9 cellular contexts compared by ENCODE assay signal in the genomic region with DNA sequence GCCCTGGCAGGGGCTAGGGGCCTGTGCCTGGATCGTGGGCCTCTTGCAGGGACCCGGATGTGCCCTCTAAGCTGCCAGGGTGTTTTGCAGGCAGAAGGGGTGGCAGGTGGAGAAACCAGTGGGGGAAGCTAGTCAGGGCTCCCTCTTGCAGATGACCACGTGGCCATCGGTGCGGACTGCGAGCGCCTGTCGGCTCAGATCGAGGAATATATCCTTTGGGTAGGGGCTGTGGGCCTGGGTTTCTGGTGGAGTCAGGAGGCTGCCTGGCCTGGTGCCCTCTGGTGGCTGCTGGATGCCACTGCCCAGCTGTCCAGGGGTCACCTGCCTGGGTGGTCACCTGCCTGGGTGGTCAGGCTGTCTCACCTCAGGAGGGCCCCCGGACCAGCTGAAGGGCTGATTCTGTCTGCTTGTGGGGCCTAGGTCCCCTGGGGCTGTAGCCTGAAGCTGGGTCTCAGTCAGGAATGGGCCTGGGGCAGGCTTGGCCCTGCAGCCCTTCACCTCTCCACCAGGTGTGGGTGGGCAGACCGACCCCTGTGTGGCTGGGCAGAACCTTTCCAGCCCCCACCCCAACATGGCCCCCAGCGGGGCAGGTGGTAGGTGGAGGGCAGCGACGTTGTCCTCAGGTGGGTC. TPM values are rescaled to one million over a fixed set of nuclear protein-coding genes. Genes with fewer than 3 reads are reported as not detected.
DNase-seq lines count a peak whose midpoint lies in the region; FAIRE-seq and TF ChIP-seq lines count a peak whose summit lies in the region.
"Had no signal": no experiment of that assay in that cellular context is flagged by ENCODE, and none has a peak within 500 bp of the region (broad histone marks: within the 10 kb centered on the region; RNA-seq: fewer than 3 reads in every experiment).

No MANE protein-coding gene starts in this region.

- H3K4me1 ChIP-seq in hepatocyte (ENCODE audit: insufficient read depth) = no peaks in the 10 kb centered on the region
- H3K4me1 ChIP-seq: HAP-1 had no signal

- H3K4me2 ChIP-seq in hepatocyte = no peak overlapping the region

- no peaks in the 10 kb centered on the region for H3K79me2 ChIP-seq in hepatocyte

- in situ Hi-C loops in ACHN (cut with HindIII; ENCODE audit: low pct_ligation_motif_present, low pct_unique_long_range_greater_than_20kb, low sequenced_read_pairs) (no loop called here), G401 (cut with HindIII; ENCODE audit: low sequenced_read_pairs) (no loop called here)

- peak; percentile 78 for TF ChIP-seq CTCF in GM12865 (IDR thresholded peaks at IDR 0.05; ENCODE audit: insufficient read depth, low read depth, low read length, missing control alignments)
- TF ChIP-seq CTCF in hepatocyte (IDR thresholded peaks at IDR 0.05; ENCODE audit: poor library complexity) = peak; percentile 68

- DNase-seq in ACHN (peak; percentile 33), GM12865 (ENCODE audit: low read depth) (no peak), UCSD-AML1 (lab: John Stamatoyannopoulos, UW; ENCODE audit: unreplicated experiment) (peak; percentile 42), hepatocyte (ENCODE audit: low spot score) (no peak), frontal cortex (ENCODE audit: low spot score in 2 of 2) (no peak), G401 (ENCODE audit: low spot score) (no peak), ureter (ENCODE audit: low spot score) (no peak)
- no peak for DNase-seq in activated CD4-positive, CD25-positive, alpha-beta regulatory T cell treated with anti-CD3 and anti-CD28 coated beads, Interleukin-2, amount 50 U/mL, for 72 hours

- H3K36me3 ChIP-seq in hepatocyte (replicated peaks; ENCODE audit: insufficient read depth, low read depth) = no peaks in the 10 kb centered on the region

- H3K9me3 ChIP-seq in hepatocyte (ENCODE audit: low read depth) = no peaks in the 10 kb centered on the region
- H3K9me3 ChIP-seq: HAP-1 had no signal

- H3K27me3 ChIP-seq in hepatocyte = no peaks in the 10 kb centered on the region

- no peak overlapping the region for H2AFZ ChIP-seq in hepatocyte

- H3K4me3 ChIP-seq in GM12865 (ENCODE audit: low read depth, low read length) (no peak overlapping the region), hepatocyte (no peak overlapping the region)
- H3K4me3 ChIP-seq: HAP-1 had no signal

- H3K9me2 ChIP-seq in hepatocyte (replicated peaks; ENCODE audit: insufficient read depth) = no peaks in the 10 kb centered on the region

- no peak overlapping the region for H3K27ac ChIP-seq in hepatocyte

- no peaks in the 10 kb centered on the region for H4K20me1 ChIP-seq in hepatocyte (ENCODE audit: insufficient read depth, poor library complexity, severe bottlenecking)

- WGBS in hepatocyte (ENCODE audit: low lambda C conversion rate, missing lambda C conversion rate) = 54% methylated on average over 14 of the region's 14 CpGs

- no peak for FAIRE-seq in frontal cortex (lab: Jason Lieb, UNC)

RNA-seq across cellular contexts. Expression of a gene that starts 6.7 kb away (rescaled TPM):
- total RNA-seq in hepatocyte (23.8 and 26.0 TPM in 2 replicates), frontal cortex (36.7 TPM), ureter (43.6 TPM)
- 74.2 and 80.0 TPM in 2 replicates for polyA plus RNA-seq in hepatocyte
- total RNA-seq in G401 (2014; rRNA removed; shearing (Covaris generic)) = 29.2 and 44.0 TPM in 2 replicates

RNA-seq across cellular contexts. Expression of a gene that starts 9.6 kb away (rescaled TPM):
- total RNA-seq in hepatocyte = 8.1 and 8.8 TPM in 2 replicates
- 10.9 and 13.5 TPM in 2 replicates for polyA plus RNA-seq in hepatocyte
- 7.7 TPM for total RNA-seq in frontal cortex
- total RNA-seq in G401 (2014; rRNA removed; shearing (Covaris generic)) = 32.9 and 33.4 TPM in 2 replicates
- total RNA-seq in ureter = 10.3 TPM

RNA-seq across cellular contexts. Expression of a gene that starts 10.2 kb away (rescaled TPM):
- total RNA-seq in hepatocyte = 1.1 and 1.5 TPM in 2 replicates
- polyA plus RNA-seq in hepatocyte = 0.50 and 0.90 TPM in 2 replicates
- total RNA-seq in frontal cortex = 13.5 TPM
- total RNA-seq in G401 (2014; rRNA removed; shearing (Covaris generic)) = 4.2 and 5.0 TPM in 2 replicates
- 0.42 TPM for total RNA-seq in ureter

RNA-seq across cellular contexts. Expression of a gene that starts 14.5 kb away (rescaled TPM):
- total RNA-seq in hepatocyte = not detected in 2 replicates
- 0.91 and 1.2 TPM in 2 replicates for polyA plus RNA-seq in hepatocyte
- 2.9 TPM for total RNA-seq in frontal cortex
- total RNA-seq in G401 (2014; rRNA removed; shearing (Covaris generic)) = not detected in 2 replicates
- total RNA-seq in ureter = not detected

RNA-seq across cellular contexts. Expression of a gene that starts 20.3 kb away (rescaled TPM):
- total RNA-seq in hepatocyte (not detected in 2 replicates), frontal cortex (0.41 TPM), ureter (28.1 TPM)
- polyA plus RNA-seq in hepatocyte = 1.9 and 2.0 TPM in 2 replicates
- 1.2 TPM in 1 of 2 replicates, not detected in the other for total RNA-seq in G401 (2014; rRNA removed; shearing (Covaris generic))

Comparison
In these comparisons a context has a peak if more than half of its experiments do, and no peak if none do; other contexts are left out.
1. DNase-seq: peak in ACHN (single experiment) and UCSD-AML1 (single experiment); none in GM12865 (single experiment), hepatocyte (single experiment), frontal cortex (0 of 2), G401 (single experiment), ureter (single experiment) and activated CD4-positive, CD25-positive, alpha-beta regulatory T cell treated with anti-CD3 and anti-CD28 coated beads, Interleukin-2, amount 50 U/mL, for 72 hours (single experiment).